24 cellular contexts compared by ENCODE assay signal in the genomic region with DNA sequence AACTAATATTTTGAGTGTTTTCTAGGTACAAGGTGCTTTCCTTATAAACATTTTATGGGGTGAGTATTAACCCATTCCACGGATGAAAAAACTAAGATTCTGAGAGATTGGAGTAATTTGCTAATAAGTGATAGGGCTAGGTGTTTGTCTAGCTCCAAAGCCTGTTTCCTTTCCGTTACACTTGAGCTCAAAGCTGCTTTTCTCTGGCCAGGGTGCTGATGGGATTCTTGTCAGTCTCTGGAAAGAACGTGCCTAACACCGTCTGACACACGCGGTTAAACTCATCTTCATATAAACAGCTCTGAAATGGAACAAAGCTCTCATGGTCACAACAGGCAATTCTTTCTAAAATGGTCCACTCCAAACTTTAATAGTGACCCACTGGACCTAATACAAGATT. TPM values are rescaled to one million over a fixed set of nuclear protein-coding genes. Genes with fewer than 3 reads are reported as not detected.
DNase-seq lines count a peak whose midpoint lies in the region; ATAC-seq and TF ChIP-seq lines count a peak whose summit lies in the region.
"Had no signal": no experiment of that assay in that cellular context is flagged by ENCODE, and none has a peak within 500 bp of the region (broad histone marks: within the 10 kb centered on the region; RNA-seq: fewer than 3 reads in every experiment).

No MANE protein-coding gene starts in this region.

- H4K91ac ChIP-seq in IMR-90 (ENCODE audit: insufficient read depth, low read depth, low read length): no peak overlapping the region

- in situ Hi-C loops in IMR-90 (cut with MboI; ENCODE audit: low sequenced_read_pairs): no loop called here

- H2AK9ac ChIP-seq in IMR-90 (replicated peaks; ENCODE audit: low read depth, low read length, poor library complexity): no peak overlapping the region

- H3K27me3 Mint-ChIP-seq in natural killer cell treated with Interleukin-12 subunit alpha and Interleukin-12 subunit beta and Interleukin-15 and Interleukin-18, amount 100 ng/mL, for 72 hours: peaks cover 27 to 42% of the 10 kb centered on the region in 2 donors

- dilution Hi-C loops in IMR-90 (cut with HindIII; ENCODE audit: low sequenced_read_pairs, unreplicated experiment): no loop called here

- no peaks in the 10 kb centered on the region for H3K36me3 Mint-ChIP-seq in natural killer cell treated with Interleukin-12 subunit alpha and Interleukin-12 subunit beta and Interleukin-15 and Interleukin-18, amount 100 ng/mL, for 72 hours

- H3K27ac ChIP-seq in C4-2B: peak overlapping the region; percentile 44
- no peak overlapping the region for H3K27ac ChIP-seq in IMR-90 (ENCODE audit: insufficient read depth, low read length)
- H3K27ac ChIP-seq in VCaP: peak overlapping the region; percentile 81

- H3K79me1 ChIP-seq in IMR-90 (ENCODE audit: low read depth in 1 of 2, low read length in 2 of 2): no peaks in the 10 kb centered on the region

- H3K27me3 ChIP-seq in IMR-90 (ENCODE audit: control insufficient read depth, insufficient read depth, low read length): peaks cover 55% of the 10 kb centered on the region
- H3K27me3 ChIP-seq: MG63 had no signal

- no peak for TF ChIP-seq POLR2A in IMR-90 (IDR thresholded peaks at IDR 0.05; ENCODE audit: low read depth, low read length)

- no TSS peak for BruUV-seq in IMR-90 (replicated peaks; lab: Mats Ljungman, UMichigan)

- no peak for ATAC-seq in IMR-90 (ENCODE audit: low read depth)
- no peak for ATAC-seq in natural killer cell treated with Interleukin-12 subunit alpha and Interleukin-12 subunit beta and Interleukin-15 and Interleukin-18, amount 100 ng/mL, for 72 hours
- no peak for ATAC-seq in HG02884 (IDR thresholded peaks at IDR 0.05; ENCODE audit: unreplicated experiment)
- ATAC-seq: Panc1 had no signal

- POLR2A ChIA-PET in IMR-90 (lab: Charles Lee; ENCODE audit: unreplicated experiment): interaction anchor here (0.5 kb wide), 1 partner anchor 8 kb away, joined by 5 read pairs; no protein-coding TSS in a partner anchor

- H2BK15ac ChIP-seq in IMR-90 (ENCODE audit: low read depth, low read length): no peak overlapping the region

- no peak overlapping the region for H3K4ac ChIP-seq in IMR-90 (ENCODE audit: low read depth, low read length)

- 0 out of 2 replicates have a peak, but pooled peaks cover 2% of the 10 kb centered on the region for H3K9me1 ChIP-seq in IMR-90 (ENCODE audit: insufficient read depth, low read length)

- H3K4me3 Mint-ChIP-seq in natural killer cell treated with Interleukin-12 subunit alpha and Interleukin-12 subunit beta and Interleukin-15 and Interleukin-18, amount 100 ng/mL, for 72 hours: no peak overlapping the region

- no peak overlapping the region for H3K14ac ChIP-seq in IMR-90 (replicated peaks; ENCODE audit: low read depth, low read length)

- no peaks in the 10 kb centered on the region; the same call in 1 of the 2 replicates for H4K20me1 ChIP-seq in IMR-90 (ENCODE audit: insufficient read depth, low read length)

- no peak overlapping the region for H4K8ac ChIP-seq in IMR-90 (ENCODE audit: low read depth in 2 of 2, low read length in 2 of 2)

- no peak overlapping the region for H4K5ac ChIP-seq in IMR-90 (ENCODE audit: low read depth, low read length)

- TF ChIP-seq RAD21 in IMR-90 (IDR thresholded peaks at IDR 0.05; ENCODE audit: low read length): no peak

- H3K36me3 ChIP-seq in IMR-90 (ENCODE audit: control insufficient read depth, insufficient read depth, low read length): no peaks in the 10 kb centered on the region
- H3K36me3 ChIP-seq: MG63 had no signal

- H3K4me2 ChIP-seq in IMR-90 (ENCODE audit: low read depth, low read length): no peak overlapping the region

- no peak overlapping the region for H2AK5ac ChIP-seq in IMR-90 (ENCODE audit: low read depth, low read length)

- no peaks in the 10 kb centered on the region for H3K9me3 Mint-ChIP-seq in natural killer cell treated with Interleukin-12 subunit alpha and Interleukin-12 subunit beta and Interleukin-15 and Interleukin-18, amount 100 ng/mL, for 72 hours

- H2BK5ac ChIP-seq in IMR-90 (ENCODE audit: low read depth, low read length, poor library complexity, severe bottlenecking): no peak overlapping the region

- peaks cover 22% of the 10 kb centered on the region in 2 donors for H3K4me1 Mint-ChIP-seq in natural killer cell treated with Interleukin-12 subunit alpha and Interleukin-12 subunit beta and Interleukin-15 and Interleukin-18, amount 100 ng/mL, for 72 hours (ENCODE audit: low read depth in 2 of 2)

- intact Hi-C loops in IMR-90 (cut with micrococcal nuclease): no loop called here

- H3K4me1 ChIP-seq in IMR-90 (ENCODE audit: control insufficient read depth, insufficient read depth, low read length): peaks cover 3% of the 10 kb centered on the region

- H3K9me3 ChIP-seq in IMR-90 (ENCODE audit: control insufficient read depth, insufficient read depth, low read length): no peaks in the 10 kb centered on the region
- H3K9me3 ChIP-seq: MG63 had no signal

- TF ChIP-seq CTCF in C4-2B (conservative IDR thresholded peaks at IDR 0.05) (no peak), IMR-90 (conservative IDR thresholded peaks at IDR 0.05; ENCODE audit: low read depth, low read length) (no peak), VCaP (conservative IDR thresholded peaks at IDR 0.05) (no peak)

- no peak overlapping the region for H3K9ac ChIP-seq in IMR-90 (ENCODE audit: low read depth, low read length)

- CTCF ChIA-PET in IMR-90 (lab: Yijun Ruan, JAX): no interaction called here

- no peak overlapping the region for H2BK120ac ChIP-seq in IMR-90 (ENCODE audit: low read depth, low read length)

- no CpG with 5 or more reads among the region's 6 CpGs for WGBS in IMR-90 (ENCODE audit: extremely low coverage in 2 of 2, insufficient read length in 1 of 2), 2 experiments

- DNase-seq in IMR-90 (peak; percentile 19), kidney tubule cell (ENCODE audit: low spot score) (peak; percentile 9), CD1c-positive myeloid dendritic cell (ENCODE audit: extremely low spot score) (no peak), NCI-H226 (no peak)
- no peak for DNase-seq in natural killer cell treated with Interleukin-12 subunit alpha and Interleukin-12 subunit beta and Interleukin-15 and Interleukin-18, amount 100 ng/mL, for 72 hours (ENCODE audit: low spot score)
- DNase-seq: AML-193; C1 segment of cervical spinal cord; GOT3; HCEC 1CT; Karpas-422; MG63; NCI-H1092; NCI-H1436; NCI-H187 treated with DMSO at 0.1 percent for 48 hours; NCI-H2107; NCI-H510A; NCI-H748 treated with DMSO at 0.1 percent for 48 hours; NK-92 treated with Interleukin-12 subunit alpha and Interleukin-12 subunit beta, amount 100 ng/mL, for 24 hours; T-helper 1 cell had no signal

- H3K4me3 ChIP-seq in IMR-90 (ENCODE audit: insufficient read depth, low read depth, low read length): no peak overlapping the region
- H3K4me3 ChIP-seq: MG63 had no signal

- H3K23ac ChIP-seq in IMR-90 (ENCODE audit: low read depth, low read length): no peak overlapping the region

- H2BK20ac ChIP-seq in IMR-90 (ENCODE audit: low read depth, low read length): no peak overlapping the region

- H2AFZ ChIP-seq in IMR-90 (replicated peaks; ENCODE audit: low read length, poor library complexity): no peak overlapping the region

- no peak overlapping the region for H3K18ac ChIP-seq in IMR-90 (ENCODE audit: low read depth, low read length)

- H3K56ac ChIP-seq in IMR-90 (ENCODE audit: extremely low read depth, insufficient read depth, low read length): no peak overlapping the region

- no peak overlapping the region for H3K27ac Mint-ChIP-seq in natural killer cell treated with Interleukin-12 subunit alpha and Interleukin-12 subunit beta and Interleukin-15 and Interleukin-18, amount 100 ng/mL, for 72 hours

TF ChIP-seq in IMR-90, 13 proteins besides CTCF, POLR2A, EP300 and RAD21:
- TF ChIP-seq MXI1 (IDR thresholded peaks at IDR 0.05; ENCODE audit: borderline replicate concordance, low read depth, low read length): no peak

RNA-seq across cellular contexts. Expression of a gene that starts 2.0 kb away (rescaled TPM):
- under 0.01 and 0.18 TPM in 2 replicates for total RNA-seq in IMR-90 (2012; rRNA removed)
- polyA plus RNA-seq in IMR-90 (2012; rRNA removed): 0.07 and 0.31 TPM in 2 replicates
- 0.01 and 0.10 TPM in 2 replicates for polyA plus RNA-seq in IMR-90 (2012; cell fraction: cytosol; rRNA removed)
- 0.36 and 0.66 TPM in 2 replicates for polyA plus RNA-seq in IMR-90 (2012; cell fraction: nucleus; rRNA removed; ENCODE audit: low replicate concordance)
- total RNA-seq in natural killer cell treated with Interleukin-12 subunit alpha and Interleukin-12 subunit beta and Interleukin-15 and Interleukin-18, amount 100 ng/mL, for 72 hours: not detected
- total RNA-seq: HT1080 had no signal

RNA-seq across cellular contexts. Expression of a gene that starts 24.6 kb away (rescaled TPM):
- 0.18 and 0.28 TPM in 2 replicates for total RNA-seq in IMR-90 (2012; rRNA removed)
- polyA plus RNA-seq in IMR-90 (2012; rRNA removed): 0.13 and 0.19 TPM in 2 replicates
- 0.11 and 0.15 TPM in 2 replicates for polyA plus RNA-seq in IMR-90 (2012; cell fraction: cytosol; rRNA removed)
- polyA plus RNA-seq in IMR-90 (2012; cell fraction: nucleus; rRNA removed; ENCODE audit: low replicate concordance): 0.33 and 0.57 TPM in 2 replicates
- under 1 TPM; 0.10 to 0.11 TPM for total RNA-seq in natural killer cell treated with Interleukin-12 subunit alpha and Interleukin-12 subunit beta and Interleukin-15 and Interleukin-18, amount 100 ng/mL, for 72 hours

Comparison
In these comparisons a context has a peak if more than half of its experiments do, and no peak if none do; other contexts are left out.
1. DNase-seq: peak in IMR-90 (single experiment) and kidney tubule cell (single experiment); none in CD1c-positive myeloid dendritic cell (single experiment), natural killer cell treated with Interleukin-12 subunit alpha and Interleukin-12 subunit beta and Interleukin-15 and Interleukin-18, amount 100 ng/mL, for 72 hours (single experiment) and NCI-H226 (single experiment).